14 cellular contexts compared by ENCODE assay signal in genomic region chr19:14476307-14476662, GRCh38. TPM values are rescaled to one million over a fixed set of nuclear protein-coding genes. Genes with fewer than 3 reads are reported as not detected.
DNase-seq lines count a peak whose midpoint lies in the region; ATAC-seq, FAIRE-seq and TF ChIP-seq lines count a peak whose summit lies in the region.
"Had no signal": no experiment of that assay in that cellular context is flagged by ENCODE, and none has a peak within 500 bp of the region (broad histone marks: within the 10 kb centered on the region; RNA-seq: fewer than 3 reads in every experiment).

No MANE protein-coding gene starts in this region.

- intact Hi-C loops in IMR-90 (cut with micrococcal nuclease) (loop anchor here (5.0 kb wide), 1 partner anchor 339 kb away; the partner anchor contains the start of gene ASF1B), natural killer cell (cut with micrococcal nuclease) (loop anchor here (1.0 to 10.0 kb wide), 6 partner anchors 17 to 591 kb away; partner anchors contain the start of genes ASF1B and DDX39A)

- no TSS peak for BruUV-seq in IMR-90 (replicated peaks; lab: Mats Ljungman, UMichigan)

- peak overlapping the region; percentile 38 for H2AK9ac ChIP-seq in IMR-90 (replicated peaks; ENCODE audit: low read depth, low read length, poor library complexity)

- in situ Hi-C loops in IMR-90 (cut with MboI; ENCODE audit: low sequenced_read_pairs) = loop anchor here (10.0 kb wide), 1 partner anchor 591 kb away; no protein-coding TSS in a partner anchor

- TF ChIP-seq RAD21 in IMR-90 (IDR thresholded peaks at IDR 0.05; ENCODE audit: low read length) = no peak
- no peak for TF ChIP-seq RAD21 in H1 (IDR thresholded peaks at IDR 0.05 in 1 of 2, conservative IDR thresholded peaks at IDR 0.05 in 1 of 2; ENCODE audit: low read depth in 2 of 2, low read length in 2 of 2)

- no peak overlapping the region for H4K5ac ChIP-seq in IMR-90 (ENCODE audit: low read depth, low read length)
- no peak overlapping the region for H4K5ac ChIP-seq in H1 (ENCODE audit: insufficient read length, low read depth, low read length)

- peaks cover 4% of the 10 kb centered on the region for H3K23me2 ChIP-seq in H1 (ENCODE audit: low read depth, low read length)

- CTCF ChIA-PET in IMR-90 (lab: Yijun Ruan, JAX) = no interaction called here
- CTCF ChIA-PET in H1 (lab: Charles Lee; ENCODE audit: partially characterized antibody) = interaction anchor here (0.7 to 2.1 kb wide), 3 partner anchors 10 to 44 kb away, joined by 3 to 6 read pairs (median 6); no protein-coding TSS in a partner anchor

- H3K79me2 ChIP-seq in H1 (ENCODE audit: control insufficient read depth in 1 of 2, insufficient read depth in 2 of 2, low read length in 2 of 2) = no peaks in the 10 kb centered on the region

- no peak for DNase-seq in IMR-90
- no peak for DNase-seq in H1 (ENCODE audit: low read depth in 1 of 2, low spot score in 2 of 2)
- no peak for DNase-seq in natural killer cell
- no peak for DNase-seq in HUDEP-2 (lab: John Stamatoyannopoulos, UW; ENCODE audit: unreplicated experiment in 76 of 76)
- no peak for DNase-seq in activated CD4-positive, alpha-beta T cell treated with anti-CD3 and anti-CD28 coated beads for 1 hour
- no peak for DNase-seq in DMS53 treated with DMSO at 0.1 percent for 48 hours (lab: John Stamatoyannopoulos, UW; ENCODE audit: unreplicated experiment)
- DNase-seq: MM.1S, NCI-H1694 treated with DMSO at 0.1 percent for 48 hours, NCI-H446 treated with DMSO at 0.1 percent for 48 hours, upper lobe of right lung had no signal

- peaks cover 29 to 54% of the 10 kb centered on the region in 2 donors for H3K4me1 Mint-ChIP-seq in natural killer cell

- H3K9me1 ChIP-seq in IMR-90 (ENCODE audit: insufficient read depth, low read length) = 0 out of 2 replicates have a peak, but pooled peaks cover 8% of the 10 kb centered on the region

- POLR2A ChIA-PET in IMR-90 (lab: Charles Lee; ENCODE audit: unreplicated experiment) = no interaction called here
- POLR2A ChIA-PET in H1 (lab: Charles Lee; ENCODE audit: partially characterized antibody) = interaction anchor here (2.5 kb wide), 1 partner anchor 10 kb away, joined by 10 read pairs; no protein-coding TSS in a partner anchor

- H3K79me1 ChIP-seq in IMR-90 (ENCODE audit: low read depth in 1 of 2, low read length in 2 of 2) = peaks cover 0 to 34% of the 10 kb centered on the region in 2 experiments; a peak in 3 of 4 replicates
- no peaks in the 10 kb centered on the region for H3K79me1 ChIP-seq in H1 (ENCODE audit: low read depth, low read length)

- 0 out of 2 replicates have a peak overlapping the region, but pooled peaks have one; percentile 0 for H2BK12ac ChIP-seq in H1 (ENCODE audit: low read depth, low read length)

- H3K36me3 ChIP-seq in BLaER1 (peaks cover 19% of the 10 kb centered on the region), IMR-90 (ENCODE audit: control insufficient read depth, insufficient read depth, low read length) (peaks cover 17% of the 10 kb centered on the region; the same call in 1 of the 2 replicates), H1 (ENCODE audit: control insufficient read depth in 2 of 4, insufficient read depth in 4 of 4, low read length in 3 of 4) (peaks cover 4 to 12% (median 10%) of the 10 kb centered on the region in 4 experiments; a peak in 6 of 8 replicates)

- H3K23ac ChIP-seq in IMR-90 (ENCODE audit: low read depth, low read length) = no peak overlapping the region
- no peak overlapping the region for H3K23ac ChIP-seq in H1 (ENCODE audit: insufficient read length)

- no peaks in the 10 kb centered on the region for H3K9me3 ChIP-seq in BLaER1
- no peaks in the 10 kb centered on the region for H3K9me3 ChIP-seq in IMR-90 (ENCODE audit: control insufficient read depth, insufficient read depth, low read length)
- H3K9me3 ChIP-seq in H1 (ENCODE audit: insufficient read depth in 2 of 2, low read depth in 1 of 2, low read length in 1 of 2) = no peaks in the 10 kb centered on the region
- H3K9me3 ChIP-seq: colonic mucosa, upper lobe of right lung had no signal

- H3K14ac ChIP-seq in IMR-90 (replicated peaks; ENCODE audit: low read depth, low read length) (no peak overlapping the region), H1 (ENCODE audit: insufficient read length) (no peak overlapping the region)

- TF ChIP-seq POLR2A in IMR-90 (IDR thresholded peaks at IDR 0.05; ENCODE audit: low read depth, low read length) (no peak), H1 (IDR thresholded peaks at IDR 0.05; ENCODE audit: control extremely low read depth in 1 of 2, low read depth in 2 of 2, low read length in 2 of 2) (no peak)

- 0 out of 2 replicates have a peak overlapping the region, but pooled peaks have one; percentile 3 for H2BK20ac ChIP-seq in IMR-90 (ENCODE audit: low read depth, low read length)
- H2BK20ac ChIP-seq in H1 (ENCODE audit: low read length) = no peak overlapping the region

- no peaks in the 10 kb centered on the region for H4K20me1 ChIP-seq in BLaER1
- peaks cover 26% of the 10 kb centered on the region for H4K20me1 ChIP-seq in IMR-90 (ENCODE audit: insufficient read depth, low read length)
- peaks cover 0 to 6% of the 10 kb centered on the region in 2 experiments for H4K20me1 ChIP-seq in H1 (replicated peaks in 1 of 2; ENCODE audit: control insufficient read depth in 1 of 2, insufficient read depth in 2 of 2, low read length in 2 of 2)

- peak overlapping the region in 1 of 2 experiments; percentile 59; a peak in 1 of 4 replicates for H4K8ac ChIP-seq in IMR-90 (ENCODE audit: low read depth in 2 of 2, low read length in 2 of 2)
- H4K8ac ChIP-seq in H1 (ENCODE audit: extremely low read depth, insufficient read depth, low read length) = no peak overlapping the region; the same call in 1 of the 2 replicates

- H3K4ac ChIP-seq in IMR-90 (ENCODE audit: low read depth, low read length) = peak overlapping the region; percentile 10; the same call in 1 of the 2 replicates
- no peak overlapping the region for H3K4ac ChIP-seq in H1 (replicated peaks; ENCODE audit: insufficient read length, low read depth, low read length)

- no peak for ATAC-seq in IMR-90 (ENCODE audit: low read depth)
- no peak for ATAC-seq in natural killer cell
- ATAC-seq in HG03457 (IDR thresholded peaks at IDR 0.05; ENCODE audit: unreplicated experiment) = no peak

- H2BK15ac ChIP-seq in IMR-90 (ENCODE audit: low read depth, low read length) (no peak overlapping the region), H1 (ENCODE audit: low read length) (no peak overlapping the region)

- H3K27ac Mint-ChIP-seq in natural killer cell = peak overlapping the region; percentile 81 to 99

- H2BK5ac ChIP-seq in IMR-90 (ENCODE audit: low read depth, low read length, poor library complexity, severe bottlenecking) = no peak overlapping the region
- no peak overlapping the region for H2BK5ac ChIP-seq in H1 (ENCODE audit: low read depth, low read length)

- H3K4me3 Mint-ChIP-seq in natural killer cell = peak overlapping the region; percentile 76

- peak overlapping the region; percentile 89 for H3K4me2 ChIP-seq in BLaER1
- H3K4me2 ChIP-seq in IMR-90 (ENCODE audit: low read depth, low read length) = peak overlapping the region; percentile 12; the same call in 1 of the 2 replicates
- no peak overlapping the region for H3K4me2 ChIP-seq in H1 (ENCODE audit: insufficient read depth in 1 of 2, low read depth in 2 of 2, low read length in 2 of 2)

- peaks cover 80% of the 10 kb centered on the region for H3K4me1 ChIP-seq in BLaER1
- peaks cover 37% of the 10 kb centered on the region for H3K4me1 ChIP-seq in IMR-90 (ENCODE audit: control insufficient read depth, insufficient read depth, low read length)
- H3K4me1 ChIP-seq in H1 (replicated peaks in 1 of 4; ENCODE audit: control insufficient read depth in 3 of 4, insufficient read depth in 4 of 4, low read length in 3 of 4) = peaks cover 0 to 33% (median 18%) of the 10 kb centered on the region in 4 experiments; a peak in 6 of 7 replicates

- no peaks in the 10 kb centered on the region for H3K36me3 Mint-ChIP-seq in natural killer cell

- dilution Hi-C loops in IMR-90 (cut with HindIII; ENCODE audit: low sequenced_read_pairs, unreplicated experiment) = no loop called here

- H2BK120ac ChIP-seq in IMR-90 (ENCODE audit: low read depth, low read length) = peak overlapping the region; percentile 12; the same call in 1 of the 2 replicates
- no peak overlapping the region for H2BK120ac ChIP-seq in H1 (replicated peaks; ENCODE audit: low read depth, low read length)

- 100% methylated on average over 2 of the region's 7 CpGs; no CpG with 5 or more reads in 1 of the 2 experiments for WGBS in IMR-90 (ENCODE audit: extremely low coverage in 2 of 2, insufficient read length in 1 of 2), 2 experiments
- WGBS in H1 (ENCODE audit: extremely low coverage in 1 of 2, insufficient coverage in 1 of 2, insufficient read length in 1 of 2, insufficient replicate concordance in 2 of 2, low coverage in 1 of 2, low lambda C conversion rate in 2 of 2, missing lambda C conversion rate in 1 of 2), 2 experiments = 89% methylated on average over 7 of the region's 7 CpGs; no CpG with 5 or more reads in 1 of the 2 experiments

- peaks cover 0 to 11% of the 10 kb centered on the region in 2 donors for H3K27me3 Mint-ChIP-seq in natural killer cell (ENCODE audit: low read depth in 2 of 2)

- no peak overlapping the region for H3K27ac ChIP-seq in BLaER1
- H3K27ac ChIP-seq in IMR-90 (ENCODE audit: insufficient read depth, low read length) = no peak overlapping the region
- no peak overlapping the region for H3K27ac ChIP-seq in H1 (ENCODE audit: low read depth, low read length)
- H3K27ac ChIP-seq: colonic mucosa had no signal

- H2AK5ac ChIP-seq in IMR-90 (ENCODE audit: low read depth, low read length) (peak overlapping the region; percentile 62), H1 (ENCODE audit: low read depth, low read length) (no peak overlapping the region; the same call in 1 of the 2 replicates)

- H4K91ac ChIP-seq in IMR-90 (ENCODE audit: insufficient read depth, low read depth, low read length) (peak overlapping the region; percentile 11; the same call in 1 of the 2 replicates), H1 (replicated peaks; ENCODE audit: insufficient read length, low read length) (no peak overlapping the region)

- TF ChIP-seq EP300 in H1 (IDR thresholded peaks at IDR 0.05; ENCODE audit: borderline replicate concordance in 1 of 2, low read depth in 2 of 2, low read length in 2 of 2) = no peak

- no peak overlapping the region for H3K4me3 ChIP-seq in BLaER1
- no peak overlapping the region for H3K4me3 ChIP-seq in IMR-90 (ENCODE audit: insufficient read depth, low read depth, low read length)
- no peak overlapping the region for H3K4me3 ChIP-seq in H1 (ENCODE audit: extremely low read depth in 1 of 4, insufficient read depth in 2 of 4, low read depth in 3 of 4, low read length in 4 of 4)
- H3K4me3 ChIP-seq: colonic mucosa, upper lobe of right lung had no signal

- H3K56ac ChIP-seq in IMR-90 (ENCODE audit: extremely low read depth, insufficient read depth, low read length) = no peak overlapping the region
- no peak overlapping the region for H3K56ac ChIP-seq in H1 (replicated peaks; ENCODE audit: insufficient read length, low read depth, low read length)

- no peaks in the 10 kb centered on the region for H3K9me3 Mint-ChIP-seq in natural killer cell

- H2AFZ ChIP-seq in IMR-90 (replicated peaks; ENCODE audit: low read length, poor library complexity) (no peak overlapping the region), H1 (ENCODE audit: low read length) (no peak overlapping the region)

- no peak for FAIRE-seq in H1 (lab: Jason Lieb, UNC)

- H3K27me3 ChIP-seq in BLaER1 (peaks cover 24% of the 10 kb centered on the region), IMR-90 (ENCODE audit: control insufficient read depth, insufficient read depth, low read length) (no peaks in the 10 kb centered on the region), H1 (replicated peaks in 1 of 4; ENCODE audit: control insufficient read depth in 3 of 4, extremely low read depth in 1 of 4, insufficient read depth in 3 of 4, low read length in 3 of 4) (no peaks in the 10 kb centered on the region)
- H3K27me3 ChIP-seq: upper lobe of right lung had no signal

- TF ChIP-seq CTCF in IMR-90 (conservative IDR thresholded peaks at IDR 0.05; ENCODE audit: low read depth, low read length) = no peak
- TF ChIP-seq CTCF in H1 (IDR thresholded peaks at IDR 0.05; ENCODE audit: control extremely low read depth in 1 of 3, insufficient read depth in 1 of 3, low read depth in 1 of 3, low read length in 3 of 3) = no peak
- no peak for TF ChIP-seq CTCF in natural killer cell (IDR thresholded peaks at IDR 0.05)

- H3K9ac ChIP-seq in BLaER1 (no peak overlapping the region; the same call in 1 of the 2 replicates), IMR-90 (ENCODE audit: low read depth, low read length) (no peak overlapping the region), H1 (replicated peaks in 1 of 4; ENCODE audit: extremely low read depth in 1 of 4, low read depth in 3 of 4, low read length in 3 of 4) (no peak overlapping the region)

- H3K18ac ChIP-seq in IMR-90 (ENCODE audit: low read depth, low read length) (no peak overlapping the region), H1 (ENCODE audit: extremely low read depth, low read length) (no peak overlapping the region)

RNA-seq across cellular contexts. Expression of gene PTGER1, which starts 1.1 kb away (rescaled TPM):
- 0.28 and 0.54 TPM in 2 replicates for total RNA-seq in IMR-90 (2012; rRNA removed)
- polyA plus RNA-seq in IMR-90 (2012; rRNA removed) = 0.60 and 1.6 TPM in 2 replicates
- polyA plus RNA-seq in IMR-90 (2012; cell fraction: cytosol; rRNA removed) = 0.90 and 2.7 TPM in 2 replicates
- 0.52 and 2.4 TPM in 2 replicates for polyA plus RNA-seq in IMR-90 (2012; cell fraction: nucleus; rRNA removed; ENCODE audit: low replicate concordance)
- 0.38 and 0.41 TPM in 2 replicates for total RNA-seq in H1 (2021; fragmentation: NEBNext Ultra II Directional; extraction: Animal tissue kit (Norgen Biotek cat#: 25700))
- 0.20 and 0.30 TPM in 2 replicates for polyA plus RNA-seq in H1 (2011; rRNA removed)
- 0.12 TPM for polyA plus RNA-seq in H1 (2011; cell fraction: cytosol; rRNA removed)
- polyA plus RNA-seq in H1 (2011; cell fraction: nucleus; rRNA removed) = 0.33 TPM
- 0.17 to 0.25 TPM (median 0.19 TPM) in 3 of 4 replicates, not detected in the other for polyA plus RNA-seq in H1 (2012, experiment 1 of 2)
- not detected for polyA plus RNA-seq in H1 (2012, experiment 2 of 2)
- 0.06 TPM for polyA plus RNA-seq in H1 (2013, experiment 1 of 2)
- 0.15 TPM for polyA plus RNA-seq in H1 (2013, experiment 2 of 2)
- not detected in 2 replicates for polyA minus RNA-seq in H1 (2011; rRNA and poly(A)+ RNA removed)
- 0.81 TPM for polyA minus RNA-seq in H1 (2011; cell fraction: cytosol; rRNA and poly(A)+ RNA removed)
- 0.90 TPM for polyA minus RNA-seq in H1 (2011; cell fraction: nucleus; rRNA and poly(A)+ RNA removed)
- under 1 TPM in 2 of 3 donors, not detected in 1; 0.35 to 0.73 TPM for total RNA-seq in natural killer cell
- polyA plus RNA-seq: mammary epithelial cell had no signal

RNA-seq across cellular contexts. Expression of gene GIPC1, which starts 19.6 kb away (rescaled TPM):
- total RNA-seq in IMR-90 (2012; rRNA removed) (74.2 and 77.5 TPM in 2 replicates), natural killer cell (10 to 100 TPM; 25.3 to 34.5 (median 31.4) TPM)
- polyA plus RNA-seq in IMR-90 (2012; rRNA removed) (133 and 153 TPM in 2 replicates), H1 (2011; rRNA removed) (72.0 and 100 TPM in 2 replicates)
- polyA plus RNA-seq in IMR-90 (2012; cell fraction: cytosol; rRNA removed) = 151 and 196 TPM in 2 replicates
- 93.4 and 205 TPM in 2 replicates for polyA plus RNA-seq in IMR-90 (2012; cell fraction: nucleus; rRNA removed; ENCODE audit: low replicate concordance)
- total RNA-seq in H1 (2021; fragmentation: NEBNext Ultra II Directional; extraction: Animal tissue kit (Norgen Biotek cat#: 25700)) = 65.6 and 68.3 TPM in 2 replicates
- polyA plus RNA-seq in H1 (2011; cell fraction: cytosol; rRNA removed) = 73.9 TPM
- 71.2 TPM for polyA plus RNA-seq in H1 (2011; cell fraction: nucleus; rRNA removed)
- 54.1 to 70.0 TPM (median 66.3 TPM) in 4 replicates for polyA plus RNA-seq in H1 (2012, experiment 1 of 2)
- polyA plus RNA-seq in H1 (2012, experiment 2 of 2) = 58.6 TPM
- polyA plus RNA-seq in H1 (2013, experiment 1 of 2) = 52.3 TPM
- polyA plus RNA-seq in H1 (2013, experiment 2 of 2) = 54.4 TPM
- 17.8 and 21.8 TPM in 2 replicates for polyA minus RNA-seq in H1 (2011; rRNA and poly(A)+ RNA removed)
- polyA minus RNA-seq in H1 (2011; cell fraction: cytosol; rRNA and poly(A)+ RNA removed) = 52.3 TPM
- 27.4 TPM for polyA minus RNA-seq in H1 (2011; cell fraction: nucleus; rRNA and poly(A)+ RNA removed)

RNA-seq across cellular contexts. Expression of gene DNAJB1, which starts 41.9 kb away (rescaled TPM):
- total RNA-seq in IMR-90 (2012; rRNA removed) = 82.5 and 88.2 TPM in 2 replicates
- polyA plus RNA-seq in IMR-90 (2012; rRNA removed) = 91.1 and 95.4 TPM in 2 replicates
- polyA plus RNA-seq in IMR-90 (2012; cell fraction: cytosol; rRNA removed) = 73.4 and 172 TPM in 2 replicates
- polyA plus RNA-seq in IMR-90 (2012; cell fraction: nucleus; rRNA removed; ENCODE audit: low replicate concordance) = 38.3 and 63.8 TPM in 2 replicates
- total RNA-seq in H1 (2021; fragmentation: NEBNext Ultra II Directional; extraction: Animal tissue kit (Norgen Biotek cat#: 25700)) = 62.6 and 62.9 TPM in 2 replicates
- 51.7 and 64.3 TPM in 2 replicates for polyA plus RNA-seq in H1 (2011; rRNA removed)
- polyA plus RNA-seq in H1 (2011; cell fraction: cytosol; rRNA removed) = 47.3 TPM
- 42.9 TPM for polyA plus RNA-seq in H1 (2011; cell fraction: nucleus; rRNA removed)
- polyA plus RNA-seq in H1 (2012, experiment 1 of 2) = 50.1 to 59.1 TPM (median 56.6 TPM) in 4 replicates
- polyA plus RNA-seq in H1 (2012, experiment 2 of 2) = 62.1 TPM
- polyA plus RNA-seq in H1 (2013, experiment 1 of 2) = 29.4 TPM
- 31.6 TPM for polyA plus RNA-seq in H1 (2013, experiment 2 of 2)
- 52.8 and 55.7 TPM in 2 replicates for polyA minus RNA-seq in H1 (2011; rRNA and poly(A)+ RNA removed)
- polyA minus RNA-seq in H1 (2011; cell fraction: cytosol; rRNA and poly(A)+ RNA removed) = 23.5 TPM
- 28.5 TPM for polyA minus RNA-seq in H1 (2011; cell fraction: nucleus; rRNA and poly(A)+ RNA removed)
- total RNA-seq in natural killer cell = 100 to 1,000 TPM; 148 to 238 (median 192) TPM

RNA-seq across cellular contexts. Expression of gene PKN1, which starts 43.2 kb away (rescaled TPM):
- 39.4 and 41.4 TPM in 2 replicates for total RNA-seq in IMR-90 (2012; rRNA removed)
- 39.1 and 44.1 TPM in 2 replicates for polyA plus RNA-seq in IMR-90 (2012; rRNA removed)
- polyA plus RNA-seq in IMR-90 (2012; cell fraction: cytosol; rRNA removed) = 58.6 and 63.1 TPM in 2 replicates
- polyA plus RNA-seq in IMR-90 (2012; cell fraction: nucleus; rRNA removed; ENCODE audit: low replicate concordance) = 50.6 and 92.0 TPM in 2 replicates
- 161 and 162 TPM in 2 replicates for total RNA-seq in H1 (2021; fragmentation: NEBNext Ultra II Directional; extraction: Animal tissue kit (Norgen Biotek cat#: 25700))
- polyA plus RNA-seq in H1 (2011; rRNA removed) = 65.2 and 109 TPM in 2 replicates
- polyA plus RNA-seq in H1 (2011; cell fraction: cytosol; rRNA removed) = 92.4 TPM
- 132 TPM for polyA plus RNA-seq in H1 (2011; cell fraction: nucleus; rRNA removed)
- 67.4 to 133 TPM (median 113 TPM) in 4 replicates for polyA plus RNA-seq in H1 (2012, experiment 1 of 2)
- 113 TPM for polyA plus RNA-seq in H1 (2012, experiment 2 of 2)
- 63.9 TPM for polyA plus RNA-seq in H1 (2013, experiment 1 of 2)
- polyA plus RNA-seq in H1 (2013, experiment 2 of 2) = 65.4 TPM
- 60.2 and 108 TPM in 2 replicates for polyA minus RNA-seq in H1 (2011; rRNA and poly(A)+ RNA removed)
- polyA minus RNA-seq in H1 (2011; cell fraction: cytosol; rRNA and poly(A)+ RNA removed) = 91.2 TPM
- polyA minus RNA-seq in H1 (2011; cell fraction: nucleus; rRNA and poly(A)+ RNA removed) = 50.4 TPM
- 100 to 1,000 TPM; 323 to 351 (median 350) TPM for total RNA-seq in natural killer cell

RNA-seq across cellular contexts. Expression of gene TECR, which starts 53.1 kb away (rescaled TPM):
- 35.8 and 46.2 TPM in 2 replicates for total RNA-seq in IMR-90 (2012; rRNA removed)
- 81.2 and 102 TPM in 2 replicates for polyA plus RNA-seq in IMR-90 (2012; rRNA removed)
- 74.3 and 124 TPM in 2 replicates for polyA plus RNA-seq in IMR-90 (2012; cell fraction: cytosol; rRNA removed)
- polyA plus RNA-seq in IMR-90 (2012; cell fraction: nucleus; rRNA removed; ENCODE audit: low replicate concordance) = 111 and 215 TPM in 2 replicates
- total RNA-seq in H1 (2021; fragmentation: NEBNext Ultra II Directional; extraction: Animal tissue kit (Norgen Biotek cat#: 25700)) = 172 and 179 TPM in 2 replicates
- 405 and 439 TPM in 2 replicates for polyA plus RNA-seq in H1 (2011; rRNA removed)
- polyA plus RNA-seq in H1 (2011; cell fraction: cytosol; rRNA removed) = 162 TPM
- 283 TPM for polyA plus RNA-seq in H1 (2011; cell fraction: nucleus; rRNA removed)
- polyA plus RNA-seq in H1 (2012, experiment 1 of 2) = 145 to 221 TPM (median 207 TPM) in 4 replicates
- 342 TPM for polyA plus RNA-seq in H1 (2012, experiment 2 of 2)
- 342 TPM for polyA plus RNA-seq in H1 (2013, experiment 1 of 2)
- 367 TPM for polyA plus RNA-seq in H1 (2013, experiment 2 of 2)
- polyA minus RNA-seq in H1 (2011; rRNA and poly(A)+ RNA removed) = 119 and 162 TPM in 2 replicates
- 154 TPM for polyA minus RNA-seq in H1 (2011; cell fraction: cytosol; rRNA and poly(A)+ RNA removed)
- 83.2 TPM for polyA minus RNA-seq in H1 (2011; cell fraction: nucleus; rRNA and poly(A)+ RNA removed)
- 100 to 1,000 TPM; 123 to 158 (median 131) TPM for total RNA-seq in natural killer cell

Comparison
In these comparisons a context has a peak if more than half of its experiments do, and no peak if none do; other contexts are left out.
1. H3K4me2 ChIP-seq: peak in BLaER1 (single experiment) and IMR-90 (single experiment); none in H1 (0 of 2).